ENCODE assay signal across 11 cellular contexts in the genomic region with DNA sequence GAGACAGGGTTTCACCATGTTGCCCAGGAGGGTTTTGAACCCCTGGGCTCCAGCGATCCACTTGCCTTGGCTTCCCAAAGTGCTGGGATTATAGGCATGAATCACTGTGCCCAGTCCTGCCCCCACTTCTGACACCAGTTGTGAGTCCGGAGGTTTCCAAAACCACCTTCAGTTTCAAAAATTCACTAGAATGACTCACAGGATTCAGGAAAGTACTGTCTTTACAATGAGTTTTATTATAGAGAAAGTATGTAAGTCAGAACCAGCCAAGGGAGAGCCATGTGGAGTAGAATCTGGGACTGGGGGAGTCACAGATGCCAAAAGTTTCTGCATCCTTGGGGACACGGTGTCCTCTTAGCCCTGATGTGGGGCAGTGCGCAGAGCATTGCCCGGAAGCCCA. TPM values are rescaled to one million over a fixed set of nuclear protein-coding genes. Genes with fewer than 3 reads are reported as not detected.
DNase-seq lines count a peak whose midpoint lies in the region; ATAC-seq and TF ChIP-seq lines count a peak whose summit lies in the region.
"Had no signal": no experiment of that assay in that cellular context is flagged by ENCODE, and none has a peak within 500 bp of the region (broad histone marks: within the 10 kb centered on the region; RNA-seq: fewer than 3 reads in every experiment).

No MANE protein-coding gene starts in this region.

- H3K27me3 ChIP-seq in Caco-2 (replicated peaks; ENCODE audit: control insufficient read depth, insufficient read depth, low read length): no peaks in the 10 kb centered on the region
- H3K27me3 ChIP-seq in WERI-Rb-1 (ENCODE audit: insufficient read depth, low read depth, severe bottlenecking): no peaks in the 10 kb centered on the region

- peak; percentile 24 for DNase-seq in activated CD8-positive, alpha-beta T cell treated with anti-CD3 and anti-CD28 coated beads for 36 hours
- DNase-seq in activated CD8-positive, alpha-beta T cell treated with anti-CD3 and anti-CD28 coated beads, Interleukin-2, amount 10 ng/mL, durations not matched to agents 7 days and 5 days: no peak
- DNase-seq in RWPE1 (ENCODE audit: low spot score): peak; percentile 68
- peak; percentile 27 for DNase-seq in epithelial cell of prostate (ENCODE audit: low read depth, low spot score)
- DNase-seq in stimulated activated CD8-positive, alpha-beta memory T cell treated with anti-CD3 and anti-CD28 coated beads, Interleukin-4, amount 100 ng/mL, for 48 hours: peak; percentile 40
- DNase-seq in NCI-H1092 (lab: John Stamatoyannopoulos, UW): no peak
- DNase-seq in Caco-2: no peak
- DNase-seq in WERI-Rb-1: no peak
- DNase-seq: activated B cell treated with CpG ODN at 0.5 μM for 24 hours, NCI-H1930 had no signal

- H3K36me3 ChIP-seq in Caco-2 (ENCODE audit: control insufficient read depth, insufficient read depth, low read length) (peaks cover 9% of the 10 kb centered on the region), WERI-Rb-1 (peaks cover 87% of the 10 kb centered on the region)

- no peaks in the 10 kb centered on the region for H3K4me1 ChIP-seq in Caco-2
- H3K4me1 ChIP-seq: prostate gland had no signal

- H3K4me3 Mint-ChIP-seq in activated CD8-positive, alpha-beta T cell treated with anti-CD3 and anti-CD28 coated beads for 36 hours: no peak overlapping the region
- no peak overlapping the region for H3K4me3 Mint-ChIP-seq in activated CD8-positive, alpha-beta T cell treated with anti-CD3 and anti-CD28 coated beads, Interleukin-2, amount 10 ng/mL, durations not matched to agents 7 days and 5 days
- no peak overlapping the region for H3K4me3 Mint-ChIP-seq in Caco-2 (ENCODE audit: unreplicated experiment)
- H3K4me3 Mint-ChIP-seq: activated B cell treated with CpG ODN at 0.5 μM for 24 hours had no signal

- no TSS peak for BruUV-seq in Caco-2 (replicated peaks; lab: Mats Ljungman, UMichigan)

- CTCF ChIA-PET in activated CD8-positive, alpha-beta T cell treated with anti-CD3 and anti-CD28 coated beads for 36 hours (lab: Charles Lee): no interaction called here
- CTCF ChIA-PET in activated CD8-positive, alpha-beta T cell treated with anti-CD3 and anti-CD28 coated beads, Interleukin-2, amount 10 ng/mL, durations not matched to agents 7 days and 5 days (lab: Charles Lee): no interaction called here
- CTCF ChIA-PET in RWPE1 (lab: Yijun Ruan, JAX): no interaction called here
- CTCF ChIA-PET in Caco-2 (lab: Charles Lee): no interaction called here

- no peaks in the 10 kb centered on the region for H3K9me3 Mint-ChIP-seq in activated CD8-positive, alpha-beta T cell treated with anti-CD3 and anti-CD28 coated beads for 36 hours
- H3K9me3 Mint-ChIP-seq in activated CD8-positive, alpha-beta T cell treated with anti-CD3 and anti-CD28 coated beads, Interleukin-2, amount 10 ng/mL, durations not matched to agents 7 days and 5 days (ENCODE audit: insufficient read depth): no peaks in the 10 kb centered on the region
- no peaks in the 10 kb centered on the region for H3K9me3 Mint-ChIP-seq in Caco-2 (ENCODE audit: unreplicated experiment)
- H3K9me3 Mint-ChIP-seq: activated B cell treated with CpG ODN at 0.5 μM for 24 hours had no signal

- peaks cover 25% of the 10 kb centered on the region for H3K4me1 Mint-ChIP-seq in activated CD8-positive, alpha-beta T cell treated with anti-CD3 and anti-CD28 coated beads for 36 hours (ENCODE audit: low read depth)
- peaks cover 37% of the 10 kb centered on the region for H3K4me1 Mint-ChIP-seq in activated CD8-positive, alpha-beta T cell treated with anti-CD3 and anti-CD28 coated beads, Interleukin-2, amount 10 ng/mL, durations not matched to agents 7 days and 5 days (ENCODE audit: low read depth)
- H3K4me1 Mint-ChIP-seq in Caco-2 (ENCODE audit: low read depth, unreplicated experiment): no peaks in the 10 kb centered on the region

- POLR2A ChIA-PET in activated CD8-positive, alpha-beta T cell treated with anti-CD3 and anti-CD28 coated beads for 36 hours (lab: Charles Lee): no interaction called here
- POLR2A ChIA-PET in activated CD8-positive, alpha-beta T cell treated with anti-CD3 and anti-CD28 coated beads, Interleukin-2, amount 10 ng/mL, durations not matched to agents 7 days and 5 days (lab: Charles Lee): no interaction called here
- POLR2A ChIA-PET in RWPE1 (lab: Yijun Ruan, JAX; ENCODE audit: low non-redundant PET) (no interaction called here), Caco-2 (lab: Charles Lee) (no interaction called here)

- H3K27ac ChIP-seq in RWPE1 (peak overlapping the region; percentile 92), epithelial cell of prostate (peak overlapping the region; percentile 64), WERI-Rb-1 (no peak overlapping the region)

- H3K36me3 Mint-ChIP-seq in activated CD8-positive, alpha-beta T cell treated with anti-CD3 and anti-CD28 coated beads for 36 hours (ENCODE audit: low read depth): peaks cover 20% of the 10 kb centered on the region
- peaks cover 63% of the 10 kb centered on the region for H3K36me3 Mint-ChIP-seq in activated CD8-positive, alpha-beta T cell treated with anti-CD3 and anti-CD28 coated beads, Interleukin-2, amount 10 ng/mL, durations not matched to agents 7 days and 5 days (ENCODE audit: low read depth)
- peaks cover 91% of the 10 kb centered on the region for H3K36me3 Mint-ChIP-seq in Caco-2 (ENCODE audit: insufficient read depth, unreplicated experiment)

- no peak overlapping the region for H3K27ac Mint-ChIP-seq in activated CD8-positive, alpha-beta T cell treated with anti-CD3 and anti-CD28 coated beads for 36 hours
- H3K27ac Mint-ChIP-seq in activated CD8-positive, alpha-beta T cell treated with anti-CD3 and anti-CD28 coated beads, Interleukin-2, amount 10 ng/mL, durations not matched to agents 7 days and 5 days: no peak overlapping the region
- H3K27ac Mint-ChIP-seq in Caco-2 (ENCODE audit: unreplicated experiment): no peak overlapping the region

- no peaks in the 10 kb centered on the region for H3K27me3 Mint-ChIP-seq in activated CD8-positive, alpha-beta T cell treated with anti-CD3 and anti-CD28 coated beads for 36 hours
- H3K27me3 Mint-ChIP-seq in activated CD8-positive, alpha-beta T cell treated with anti-CD3 and anti-CD28 coated beads, Interleukin-2, amount 10 ng/mL, durations not matched to agents 7 days and 5 days (ENCODE audit: low read depth): no peaks in the 10 kb centered on the region
- H3K27me3 Mint-ChIP-seq in Caco-2 (ENCODE audit: insufficient read depth, unreplicated experiment): no peaks in the 10 kb centered on the region
- H3K27me3 Mint-ChIP-seq: activated B cell treated with CpG ODN at 0.5 μM for 24 hours had no signal

- TF ChIP-seq CTCF in activated CD8-positive, alpha-beta T cell treated with anti-CD3 and anti-CD28 coated beads for 36 hours (IDR thresholded peaks at IDR 0.05): no peak
- TF ChIP-seq CTCF in RWPE1 (conservative IDR thresholded peaks at IDR 0.05; ENCODE audit: low read depth) (no peak), Caco-2 (IDR thresholded peaks at IDR 0.05; ENCODE audit: insufficient read depth in 1 of 2, low read depth in 1 of 2, low read length in 1 of 2, severe bottlenecking in 1 of 2, unreplicated experiment in 1 of 2) (no peak), WERI-Rb-1 (IDR thresholded peaks at IDR 0.05; ENCODE audit: low read depth, low read length) (no peak)

- ATAC-seq in activated CD8-positive, alpha-beta T cell treated with anti-CD3 and anti-CD28 coated beads for 36 hours: no peak
- ATAC-seq in activated CD8-positive, alpha-beta T cell treated with anti-CD3 and anti-CD28 coated beads, Interleukin-2, amount 10 ng/mL, durations not matched to agents 7 days and 5 days: no peak

- H3K9me3 ChIP-seq in Caco-2 (no peaks in the 10 kb centered on the region), WERI-Rb-1 (ENCODE audit: severe bottlenecking) (no peaks in the 10 kb centered on the region)
- H3K9me3 ChIP-seq: prostate gland had no signal

- H3K4me3 ChIP-seq in Caco-2 (ENCODE audit: low read depth, low read length): no peak overlapping the region
- H3K4me3 ChIP-seq in WERI-Rb-1 (ENCODE audit: low read depth, low read length): no peak overlapping the region
- H3K4me3 ChIP-seq: prostate gland had no signal

- intact Hi-C loops in activated CD8-positive, alpha-beta T cell treated with anti-CD3 and anti-CD28 coated beads for 36 hours (cut with micrococcal nuclease): no loop called here
- intact Hi-C loops in Caco-2 (cut with micrococcal nuclease; ENCODE audit: unreplicated experiment): no loop called here

RNA-seq across cellular contexts. Expression of a gene that starts 55.1 kb away (rescaled TPM):
- 1 to 10 TPM; 6.1 to 6.2 TPM for total RNA-seq in activated CD8-positive, alpha-beta T cell treated with anti-CD3 and anti-CD28 coated beads for 36 hours
- 1 to 10 TPM; 3.8 to 4.2 TPM for total RNA-seq in activated CD8-positive, alpha-beta T cell treated with anti-CD3 and anti-CD28 coated beads, Interleukin-2, amount 10 ng/mL, durations not matched to agents 7 days and 5 days
- total RNA-seq in Caco-2 (2022): 7.1 and 8.0 TPM in 2 replicates

Comparison
In these comparisons a context has a peak if more than half of its experiments do, and no peak if none do; other contexts are left out.
1. DNase-seq: peak in activated CD8-positive, alpha-beta T cell treated with anti-CD3 and anti-CD28 coated beads for 36 hours (single experiment), RWPE1 (single experiment), epithelial cell of prostate (single experiment) and stimulated activated CD8-positive, alpha-beta memory T cell treated with anti-CD3 and anti-CD28 coated beads, Interleukin-4, amount 100 ng/mL, for 48 hours (single experiment); none in activated CD8-positive, alpha-beta T cell treated with anti-CD3 and anti-CD28 coated beads, Interleukin-2, amount 10 ng/mL, durations not matched to agents 7 days and 5 days (single experiment), NCI-H1092 (single experiment), Caco-2 (0 of 2) and WERI-Rb-1 (single experiment).